In the genomic region with DNA sequence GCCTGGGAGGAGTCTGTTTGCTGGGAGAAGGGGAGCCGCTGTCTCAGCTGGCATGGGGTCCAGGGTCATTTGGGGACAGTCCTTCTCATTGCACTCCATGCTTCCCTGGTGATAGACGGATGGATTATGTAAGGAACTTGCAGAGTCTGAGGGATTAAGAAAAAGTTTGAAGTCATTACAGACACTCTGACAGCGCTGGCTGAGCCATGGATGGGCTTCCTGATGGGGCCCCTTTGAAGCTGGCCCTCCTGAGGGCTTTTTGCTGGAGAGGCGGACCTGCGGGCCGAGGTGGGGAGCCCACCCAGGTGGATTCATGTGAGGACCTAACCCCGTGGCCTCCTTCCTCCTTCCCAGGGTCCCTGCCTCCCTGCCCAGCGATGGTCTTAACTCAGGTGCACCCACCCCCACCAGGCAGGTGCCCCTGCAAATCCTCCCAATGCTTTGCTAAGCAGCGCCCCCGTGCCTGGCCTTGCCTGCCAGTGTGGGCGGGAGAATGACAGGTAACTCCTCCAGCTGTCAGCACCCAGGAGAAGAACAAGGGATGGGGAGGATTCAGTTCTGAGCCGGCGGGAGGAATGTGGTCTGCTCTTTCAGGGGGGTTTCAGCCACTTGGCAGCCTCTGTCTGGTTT, we compare ENCODE assay signal across 18 cellular contexts.
"Had no signal": no experiment of that assay in that cellular context is flagged by ENCODE, and none has a peak within 500 bp of the region (broad histone marks: within the 10 kb centered on the region; RNA-seq: fewer than 3 reads in every experiment).

No MANE protein-coding gene starts in this region.

- FAIRE-seq: keratinocyte had no signal

- H3K9me3 ChIP-seq: psoas muscle, thoracic aorta had no signal

- H3K27me3 ChIP-seq: hepatocyte had no signal

- DNase-seq: activated CD4-positive, alpha-beta memory T cell treated with anti-CD3 and anti-CD28 coated beads for 36 hours; activated CD8-positive, alpha-beta memory T cell treated with anti-CD3 and anti-CD28 coated beads, Interleukin-2, amount 10 ng/mL, durations not matched to agents 7 days and 5 days; activated T-cell treated with anti-CD3 and anti-CD28 coated beads, Interleukin-2, amount 50 U/mL, for 24 hours; amniotic stem cell; central memory CD4-positive, alpha-beta T cell; left ventricle myocardium superior; mesendoderm; nephron progenitor cell; psoas muscle; stimulated activated CD4-positive, alpha-beta T cell treated with anti-CD3 and anti-CD28 coated beads, Interleukin-12 subunit alpha, Interleukin-12 subunit beta, amount 100 ng/mL, for 4 hours; stimulated activated CD4-positive, alpha-beta T cell treated with anti-CD3 and anti-CD28 coated beads, Interleukin-2, amount 100 ng/mL, for 24 hours had no signal

- H3K27ac ChIP-seq: coronary artery, hepatocyte, psoas muscle, thoracic aorta had no signal

- H3K4me3 ChIP-seq: coronary artery, hepatocyte, psoas muscle, thoracic aorta had no signal

- H3K36me3 ChIP-seq: thoracic aorta had no signal

- ATAC-seq: activated CD4-positive, alpha-beta T cell treated with anti-CD3 and anti-CD28 coated beads for 36 hours; activated CD8-positive, alpha-beta memory T cell treated with anti-CD3 and anti-CD28 coated beads, Interleukin-2, amount 10 ng/mL, durations not matched to agents 7 days and 5 days; esophagus mucosa; left ventricle myocardium superior; T-helper 17 cell had no signal

- H3K4me1 ChIP-seq: psoas muscle had no signal
